Comparison of ENCODE assay signal across 12 cellular contexts in the genomic region with DNA sequence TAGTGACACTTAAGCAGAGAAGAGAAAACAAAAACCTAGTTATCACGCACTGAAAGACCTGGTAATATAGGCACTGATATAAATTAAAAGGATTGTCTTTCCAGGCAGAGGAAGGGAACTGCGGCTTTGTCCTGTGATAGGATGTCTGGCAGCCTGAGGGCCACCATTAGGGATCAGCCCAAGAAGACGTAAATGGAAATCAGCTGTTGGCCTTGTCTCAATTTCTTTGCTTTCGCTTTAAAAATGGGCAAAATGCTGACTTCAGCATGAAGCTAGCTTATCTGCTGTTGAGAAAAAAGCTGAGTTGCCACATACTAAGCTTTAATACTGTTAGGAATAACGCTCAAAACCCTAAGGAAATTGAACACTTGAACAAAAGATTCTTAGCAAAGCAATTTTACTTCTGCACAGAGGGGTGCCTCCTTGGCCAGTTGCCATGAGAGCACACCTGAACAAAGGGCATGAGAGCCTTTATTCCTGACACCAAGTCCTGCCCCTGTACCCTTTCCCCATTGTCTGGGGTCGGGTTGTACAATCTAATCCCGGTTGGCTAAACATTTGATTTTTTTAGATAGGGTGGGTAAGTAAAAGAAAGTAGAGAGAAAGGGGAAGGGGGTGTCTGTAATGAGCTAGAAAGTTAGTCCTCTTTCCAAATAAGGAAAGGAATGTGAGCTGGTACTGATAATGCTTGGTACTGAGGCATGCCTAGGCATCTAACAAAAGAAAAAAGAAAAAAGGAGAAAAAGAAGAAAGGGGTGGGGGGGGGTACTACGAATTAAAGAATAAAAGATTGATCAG.
DNase-seq lines count a peak whose midpoint lies in the region; ATAC-seq and TF ChIP-seq lines count a peak whose summit lies in the region.
"Had no signal": no experiment of that assay in that cellular context is flagged by ENCODE, and none has a peak within 500 bp of the region (broad histone marks: within the 10 kb centered on the region; RNA-seq: fewer than 3 reads in every experiment).

No MANE protein-coding gene starts in this region.

- TF ChIP-seq POLR2A in body of pancreas (IDR thresholded peaks at IDR 0.05) (no peak), stomach (IDR thresholded peaks at IDR 0.05) (no peak)

- H3K36me3 Mint-ChIP-seq in HFFc6 (ENCODE audit: low read depth) (peaks cover 4% of the 10 kb centered on the region; the same call in 1 of the 2 replicates), endothelial cell (ENCODE audit: low read depth, unreplicated experiment) (peaks cover 41% of the 10 kb centered on the region)
- H3K36me3 Mint-ChIP-seq in stimulated activated effector memory CD8-positive, alpha-beta T cell treated with anti-CD3 and anti-CD28 coated beads, Interleukin-12 subunit alpha, Interleukin-12 subunit beta, amount 100 ng/mL, for 72 hours, result no peaks in the 10 kb centered on the region

- DNase-seq in HFFc6, result no peak
- DNase-seq in body of pancreas, result no peak
- DNase-seq in smooth muscle cell (lab: John Stamatoyannopoulos, UW; ENCODE audit: unreplicated experiment), result no peak
- no peak for DNase-seq in stomach
- DNase-seq in endothelial cell (ENCODE audit: low spot score), result no peak
- no peak for DNase-seq in stimulated activated effector memory CD8-positive, alpha-beta T cell treated with anti-CD3 and anti-CD28 coated beads, Interleukin-12 subunit alpha, Interleukin-12 subunit beta, amount 100 ng/mL, for 72 hours (ENCODE audit: low spot score in 2 of 2)
- DNase-seq: activated T-cell treated with anti-CD3 and anti-CD28 coated beads, Interleukin-2, amount 50 U/mL, for 48 hours; dermis blood vessel endothelial cell; Kasumi-1; NCI-H774 had no signal

- H3K4me2 ChIP-seq in smooth muscle cell, result peak overlapping the region; percentile 82

- H3K4me1 ChIP-seq in body of pancreas (no peaks in the 10 kb centered on the region), iPS-18a (ENCODE audit: control insufficient read depth, low read depth, low read length) (peaks cover 17% of the 10 kb centered on the region), smooth muscle cell (ENCODE audit: low read depth) (peaks cover 25% of the 10 kb centered on the region), stomach (no peaks in the 10 kb centered on the region)

- H3K79me2 ChIP-seq in smooth muscle cell (ENCODE audit: low read depth), result no peaks in the 10 kb centered on the region

- H3K4me1 Mint-ChIP-seq in HFFc6 (ENCODE audit: low read depth) (peaks cover 17% of the 10 kb centered on the region), endothelial cell (ENCODE audit: unreplicated experiment) (no peaks in the 10 kb centered on the region)
- H3K4me1 Mint-ChIP-seq in stimulated activated effector memory CD8-positive, alpha-beta T cell treated with anti-CD3 and anti-CD28 coated beads, Interleukin-12 subunit alpha, Interleukin-12 subunit beta, amount 100 ng/mL, for 72 hours, result no peaks in the 10 kb centered on the region

- H3K27ac Mint-ChIP-seq in HFFc6 (peak overlapping the region; percentile 77), endothelial cell (ENCODE audit: unreplicated experiment) (no peak overlapping the region)
- H3K27ac Mint-ChIP-seq in stimulated activated effector memory CD8-positive, alpha-beta T cell treated with anti-CD3 and anti-CD28 coated beads, Interleukin-12 subunit alpha, Interleukin-12 subunit beta, amount 100 ng/mL, for 72 hours, result no peak overlapping the region

- H3K9me3 ChIP-seq in body of pancreas, result no peaks in the 10 kb centered on the region
- no peaks in the 10 kb centered on the region for H3K9me3 ChIP-seq in iPS-18a (ENCODE audit: control insufficient read depth, low read depth, low read length)
- H3K9me3 ChIP-seq in smooth muscle cell (replicated peaks; ENCODE audit: low read depth), result no peaks in the 10 kb centered on the region
- H3K9me3 ChIP-seq in stomach, result no peaks in the 10 kb centered on the region

- H3K4me3 Mint-ChIP-seq in HFFc6 (peak overlapping the region; percentile 30; the same call in 1 of the 2 replicates), endothelial cell (ENCODE audit: unreplicated experiment) (no peak overlapping the region)
- no peak overlapping the region for H3K4me3 Mint-ChIP-seq in stimulated activated effector memory CD8-positive, alpha-beta T cell treated with anti-CD3 and anti-CD28 coated beads, Interleukin-12 subunit alpha, Interleukin-12 subunit beta, amount 100 ng/mL, for 72 hours

- H3K9me3 Mint-ChIP-seq in HFFc6 (no peaks in the 10 kb centered on the region), endothelial cell (ENCODE audit: unreplicated experiment) (no peaks in the 10 kb centered on the region)
- H3K9me3 Mint-ChIP-seq in stimulated activated effector memory CD8-positive, alpha-beta T cell treated with anti-CD3 and anti-CD28 coated beads, Interleukin-12 subunit alpha, Interleukin-12 subunit beta, amount 100 ng/mL, for 72 hours, result no peaks in the 10 kb centered on the region

- no peaks in the 10 kb centered on the region for H4K20me1 ChIP-seq in smooth muscle cell (ENCODE audit: low read depth)

- 69 to 73% methylated on average over 8 of the region's 8 CpGs for WGBS in body of pancreas, 2 donors
- WGBS in smooth muscle cell (ENCODE audit: low lambda C conversion rate), result 8% methylated on average over 8 of the region's 8 CpGs
- 52 to 60% (median 58%) methylated on average over 8 of the region's 8 CpGs for WGBS in stomach, 5 donors

- intact Hi-C loops in body of pancreas (cut with DNase I), result no loop called here
- intact Hi-C loops in stomach (cut with DNase I; ENCODE audit: low total_unique reads), result no loop called here

- H3K27me3 ChIP-seq in body of pancreas, result no peaks in the 10 kb centered on the region
- H3K27me3 ChIP-seq in iPS-18a (ENCODE audit: control insufficient read depth, insufficient read depth, low read length), result no peaks in the 10 kb centered on the region
- H3K27me3 ChIP-seq in smooth muscle cell (ENCODE audit: low read depth), result no peaks in the 10 kb centered on the region
- H3K27me3 ChIP-seq in stomach, result no peaks in the 10 kb centered on the region

- peak overlapping the region; percentile 88 for H2AFZ ChIP-seq in smooth muscle cell (ENCODE audit: low read depth)

- H3K27ac ChIP-seq in body of pancreas (no peak overlapping the region), iPS-18a (ENCODE audit: low read length) (peak overlapping the region; percentile 25), smooth muscle cell (ENCODE audit: low read depth) (peak overlapping the region; percentile 83), stomach (no peak overlapping the region)

- ATAC-seq in body of pancreas (peak; percentile 35), HG03565 (IDR thresholded peaks at IDR 0.05; ENCODE audit: unreplicated experiment) (no peak)
- no peak for ATAC-seq in stimulated activated effector memory CD8-positive, alpha-beta T cell treated with anti-CD3 and anti-CD28 coated beads, Interleukin-12 subunit alpha, Interleukin-12 subunit beta, amount 100 ng/mL, for 72 hours

- TF ChIP-seq EP300 in stomach (IDR thresholded peaks at IDR 0.05), result no peak

- H3K9ac ChIP-seq in iPS-18a (ENCODE audit: low read length), result peak overlapping the region; percentile 36
- H3K9ac ChIP-seq in smooth muscle cell (ENCODE audit: low read depth), result peak overlapping the region; percentile 45

- H3K4me3 ChIP-seq in body of pancreas (no peak overlapping the region), iPS-18a (ENCODE audit: low read length) (no peak overlapping the region), smooth muscle cell (peak overlapping the region; percentile 37), stomach (no peak overlapping the region)

- peaks cover 8% of the 10 kb centered on the region for H3F3A ChIP-seq in smooth muscle cell (ENCODE audit: low read depth)

- peaks cover 0 to 8% of the 10 kb centered on the region in 2 donors for H3K36me3 ChIP-seq in body of pancreas (replicated peaks in 1 of 2; ENCODE audit: insufficient read depth in 1 of 2, low read depth in 2 of 2)
- no peaks in the 10 kb centered on the region for H3K36me3 ChIP-seq in iPS-18a (ENCODE audit: control insufficient read depth, low read depth, low read length)
- peaks cover 13% of the 10 kb centered on the region for H3K36me3 ChIP-seq in smooth muscle cell (ENCODE audit: low read depth)
- peaks cover 14 to 77% (median 60%) of the 10 kb centered on the region in 4 donors for H3K36me3 ChIP-seq in stomach

- H3K27me3 Mint-ChIP-seq in HFFc6 (ENCODE audit: insufficient read depth), result no peaks in the 10 kb centered on the region; the same call in 1 of the 2 replicates
- no peaks in the 10 kb centered on the region for H3K27me3 Mint-ChIP-seq in endothelial cell (ENCODE audit: unreplicated experiment)

- TF ChIP-seq CTCF in HFFc6 (IDR thresholded peaks at IDR 0.05), result no peak
- no peak for TF ChIP-seq CTCF in body of pancreas (IDR thresholded peaks at IDR 0.05)
- no peak for TF ChIP-seq CTCF in smooth muscle cell (IDR thresholded peaks at IDR 0.05; ENCODE audit: borderline replicate concordance, insufficient read depth, poor library complexity, severe bottlenecking)
- no peak for TF ChIP-seq CTCF in stomach (IDR thresholded peaks at IDR 0.05)
- no peak for TF ChIP-seq CTCF in endothelial cell (IDR thresholded peaks at IDR 0.05; ENCODE audit: unreplicated experiment)

Comparison
In these comparisons a context has a peak if more than half of its experiments do, and no peak if none do; other contexts are left out.
1. H3K27ac ChIP-seq: peak in iPS-18a (single experiment) and smooth muscle cell (single experiment); none in body of pancreas (0 of 4) and stomach (0 of 5).